In the genomic region with DNA sequence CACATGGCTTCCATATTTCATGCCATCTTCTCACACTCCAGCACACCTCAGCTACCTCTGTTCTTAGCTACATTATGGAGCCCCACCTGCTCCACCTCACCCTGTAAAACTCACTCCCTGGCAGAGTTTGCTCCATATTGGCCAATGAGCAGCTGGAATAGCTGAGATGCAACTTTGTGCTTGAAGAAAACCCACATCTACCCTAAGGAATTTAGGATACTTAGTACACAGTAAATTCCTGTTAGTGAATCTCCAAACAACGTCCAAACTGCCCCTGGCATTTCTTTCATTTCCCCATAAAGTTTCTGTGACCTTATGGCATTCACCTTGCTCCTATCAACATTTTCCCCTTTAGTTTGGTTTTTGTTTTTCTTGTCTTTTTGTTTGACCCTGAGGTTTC, we compare ENCODE assay signal across 13 cellular contexts. TPM values are rescaled to one million over a fixed set of nuclear protein-coding genes. Genes with fewer than 3 reads are reported as not detected.
A peak's percentile ranks its signal among the peaks of the same experiment; 100 is the strongest.
DNase-seq lines count a peak whose midpoint lies in the region; ATAC-seq, FAIRE-seq and TF ChIP-seq lines count a peak whose summit lies in the region.
"Had no signal": no experiment of that assay in that cellular context is flagged by ENCODE, and none has a peak within 500 bp of the region (broad histone marks: within the 10 kb centered on the region; RNA-seq: fewer than 3 reads in every experiment).

No MANE protein-coding gene starts in this region.

- H3K4me3 Mint-ChIP-seq in T-helper 2 cell treated with Interferon-gamma antibody and Interleukin-4, amounts not matched to agents 5 μg/mL and 100 μg/mL, for 36 hours = peak overlapping the region; percentile 3
- peak overlapping the region; percentile 59 for H3K4me3 Mint-ChIP-seq in activated T-helper 1 cell treated with anti-CD3 and anti-CD28 coated beads, Interleukin-12 subunit alpha, Interleukin-12 subunit beta, Interleukin-2, Interleukin-4 antibody, amounts not matched to agents 30 ng/mL and 10 ng/mL and 1 ng/mL, durations not matched to agents 14 hours and 24 hours and 36 hours
- peak overlapping the region; percentile 20 to 26 for H3K4me3 Mint-ChIP-seq in stimulated activated naive B cell treated with anti-CD40 and anti-IgM and Interleukin-4, amounts not matched to agents 10 μg/mL and 1 μg/mL and 100 μg/mL, for 72 hours

- no peaks in the 10 kb centered on the region for H3K9me3 Mint-ChIP-seq in T-helper 2 cell treated with Interferon-gamma antibody and Interleukin-4, amounts not matched to agents 5 μg/mL and 100 μg/mL, for 36 hours
- no peaks in the 10 kb centered on the region for H3K9me3 Mint-ChIP-seq in activated T-helper 1 cell treated with anti-CD3 and anti-CD28 coated beads, Interleukin-12 subunit alpha, Interleukin-12 subunit beta, Interleukin-2, Interleukin-4 antibody, amounts not matched to agents 30 ng/mL and 10 ng/mL and 1 ng/mL, durations not matched to agents 14 hours and 24 hours and 36 hours
- H3K9me3 Mint-ChIP-seq in stimulated activated naive B cell treated with anti-CD40 and anti-IgM and Interleukin-4, amounts not matched to agents 10 μg/mL and 1 μg/mL and 100 μg/mL, for 72 hours = no peaks in the 10 kb centered on the region
- H3K9me3 Mint-ChIP-seq: T-cell had no signal

- no peak for TF ChIP-seq EP300 in gastroesophageal sphincter (IDR thresholded peaks at IDR 0.05)

- peak overlapping the region in 3 of 4 donors; percentile 1 to 55 (median 31) for H3K27ac ChIP-seq in gastroesophageal sphincter
- H3K27ac ChIP-seq in kidney (ENCODE audit: low read depth in 2 of 2, low read length in 2 of 2) = no peak overlapping the region

- H3K4me3 ChIP-seq in gastroesophageal sphincter (no peak overlapping the region), kidney (ENCODE audit: low read length in 2 of 2) (no peak overlapping the region)
- H3K4me3 ChIP-seq: ovary had no signal

- TF ChIP-seq POLR2A in gastroesophageal sphincter (IDR thresholded peaks at IDR 0.05) = no peak

- ATAC-seq in gastroesophageal sphincter (no peak), HG03097 (IDR thresholded peaks at IDR 0.05; ENCODE audit: low FRiP score, unreplicated experiment) (no peak)
- no peak for ATAC-seq in stimulated activated naive B cell treated with anti-CD40 and anti-IgM and Interleukin-4, amounts not matched to agents 10 μg/mL and 1 μg/mL and 100 μg/mL, for 72 hours (replicated peaks)
- ATAC-seq: T-cell had no signal

- TF ChIP-seq CTCF in gastroesophageal sphincter (IDR thresholded peaks at IDR 0.05) (no peak), kidney (IDR thresholded peaks at IDR 0.05; ENCODE audit: borderline replicate concordance, extremely low read depth, insufficient read depth) (no peak)

- DNase-seq in T-helper 2 cell treated with Interferon-gamma antibody and Interleukin-4, amounts not matched to agents 5 μg/mL and 100 μg/mL, for 36 hours (ENCODE audit: low spot score) = no peak
- DNase-seq in T-helper 2 cell (no peak), NCI-H2171 treated with DMSO at 0.1 percent for 48 hours (lab: John Stamatoyannopoulos, UW) (no peak), kidney (no peak)
- no peak for DNase-seq in activated T-helper 1 cell treated with anti-CD3 and anti-CD28 coated beads, Interleukin-12 subunit alpha, Interleukin-12 subunit beta, Interleukin-2, Interleukin-4 antibody, amounts not matched to agents 30 ng/mL and 10 ng/mL and 1 ng/mL, durations not matched to agents 14 hours and 24 hours and 36 hours (ENCODE audit: low spot score)
- no peak for DNase-seq in stimulated activated naive B cell treated with anti-CD40 and anti-IgM and Interleukin-4, amounts not matched to agents 10 μg/mL and 1 μg/mL and 100 μg/mL, for 72 hours
- DNase-seq: effector CD4-positive, alpha-beta T cell; NCI-H510A treated with DMSO at 0.1 percent for 48 hours; T-cell had no signal

- FAIRE-seq in kidney (lab: Jason Lieb, UNC) = no peak

- peak overlapping the region; percentile 2 for H3K27ac Mint-ChIP-seq in T-helper 2 cell treated with Interferon-gamma antibody and Interleukin-4, amounts not matched to agents 5 μg/mL and 100 μg/mL, for 36 hours
- peak overlapping the region; percentile 46 for H3K27ac Mint-ChIP-seq in activated T-helper 1 cell treated with anti-CD3 and anti-CD28 coated beads, Interleukin-12 subunit alpha, Interleukin-12 subunit beta, Interleukin-2, Interleukin-4 antibody, amounts not matched to agents 30 ng/mL and 10 ng/mL and 1 ng/mL, durations not matched to agents 14 hours and 24 hours and 36 hours
- H3K27ac Mint-ChIP-seq in stimulated activated naive B cell treated with anti-CD40 and anti-IgM and Interleukin-4, amounts not matched to agents 10 μg/mL and 1 μg/mL and 100 μg/mL, for 72 hours = peak overlapping the region; percentile 68

- H3K4me1 Mint-ChIP-seq in T-helper 2 cell treated with Interferon-gamma antibody and Interleukin-4, amounts not matched to agents 5 μg/mL and 100 μg/mL, for 36 hours (ENCODE audit: low read depth) = peaks cover 31% of the 10 kb centered on the region
- H3K4me1 Mint-ChIP-seq in activated T-helper 1 cell treated with anti-CD3 and anti-CD28 coated beads, Interleukin-12 subunit alpha, Interleukin-12 subunit beta, Interleukin-2, Interleukin-4 antibody, amounts not matched to agents 30 ng/mL and 10 ng/mL and 1 ng/mL, durations not matched to agents 14 hours and 24 hours and 36 hours (ENCODE audit: low read depth) = peaks cover 28% of the 10 kb centered on the region
- peaks cover 23 to 36% of the 10 kb centered on the region in 2 donors for H3K4me1 Mint-ChIP-seq in stimulated activated naive B cell treated with anti-CD40 and anti-IgM and Interleukin-4, amounts not matched to agents 10 μg/mL and 1 μg/mL and 100 μg/mL, for 72 hours

- peaks cover 11% of the 10 kb centered on the region for H3K27me3 Mint-ChIP-seq in T-helper 2 cell treated with Interferon-gamma antibody and Interleukin-4, amounts not matched to agents 5 μg/mL and 100 μg/mL, for 36 hours (ENCODE audit: low read depth)
- peaks cover 14% of the 10 kb centered on the region for H3K27me3 Mint-ChIP-seq in activated T-helper 1 cell treated with anti-CD3 and anti-CD28 coated beads, Interleukin-12 subunit alpha, Interleukin-12 subunit beta, Interleukin-2, Interleukin-4 antibody, amounts not matched to agents 30 ng/mL and 10 ng/mL and 1 ng/mL, durations not matched to agents 14 hours and 24 hours and 36 hours (ENCODE audit: insufficient read depth)
- peaks cover 3% of the 10 kb centered on the region in 2 donors for H3K27me3 Mint-ChIP-seq in stimulated activated naive B cell treated with anti-CD40 and anti-IgM and Interleukin-4, amounts not matched to agents 10 μg/mL and 1 μg/mL and 100 μg/mL, for 72 hours

- 20 to 63% methylated on average over 1 of the region's 1 CpG for WGBS in gastroesophageal sphincter (ENCODE audit: low coverage in 1 of 2), 2 donors

- H3K9me3 ChIP-seq in gastroesophageal sphincter = no peaks in the 10 kb centered on the region
- H3K9me3 ChIP-seq in kidney (ENCODE audit: control insufficient read depth in 1 of 2, low read length in 2 of 2) = no peaks in the 10 kb centered on the region
- H3K9me3 ChIP-seq: ovary had no signal

- H3K27me3 ChIP-seq in gastroesophageal sphincter = peaks cover 33% of the 10 kb centered on the region
- H3K27me3 ChIP-seq: ovary had no signal

- H3K4me1 ChIP-seq in gastroesophageal sphincter (peaks cover 0 to 44% (median 23%) of the 10 kb centered on the region in 3 donors), kidney (ENCODE audit: control insufficient read depth in 1 of 2, insufficient read depth in 1 of 2, low read depth in 1 of 2, low read length in 2 of 2) (peaks cover 0 to 8% of the 10 kb centered on the region in 2 donors)

- H3K9ac ChIP-seq in kidney (ENCODE audit: low read length in 2 of 2) = no peak overlapping the region

- H3K36me3 Mint-ChIP-seq in T-helper 2 cell treated with Interferon-gamma antibody and Interleukin-4, amounts not matched to agents 5 μg/mL and 100 μg/mL, for 36 hours (ENCODE audit: low read depth) = peaks cover 39% of the 10 kb centered on the region
- peaks cover 49% of the 10 kb centered on the region for H3K36me3 Mint-ChIP-seq in activated T-helper 1 cell treated with anti-CD3 and anti-CD28 coated beads, Interleukin-12 subunit alpha, Interleukin-12 subunit beta, Interleukin-2, Interleukin-4 antibody, amounts not matched to agents 30 ng/mL and 10 ng/mL and 1 ng/mL, durations not matched to agents 14 hours and 24 hours and 36 hours (ENCODE audit: low read depth)
- peaks cover 33 to 46% of the 10 kb centered on the region in 2 donors for H3K36me3 Mint-ChIP-seq in stimulated activated naive B cell treated with anti-CD40 and anti-IgM and Interleukin-4, amounts not matched to agents 10 μg/mL and 1 μg/mL and 100 μg/mL, for 72 hours

- peaks cover 0 to 56% of the 10 kb centered on the region in 2 donors for H3K36me3 ChIP-seq in gastroesophageal sphincter
- H3K36me3 ChIP-seq in kidney (ENCODE audit: control insufficient read depth in 1 of 2, insufficient read depth in 2 of 2, low read length in 2 of 2) = peaks cover 20 to 31% of the 10 kb centered on the region in 2 donors
- H3K36me3 ChIP-seq: ovary had no signal

- intact Hi-C loops in activated T-helper 1 cell treated with anti-CD3 and anti-CD28 coated beads, Interleukin-12 subunit alpha, Interleukin-12 subunit beta, Interleukin-2, Interleukin-4 antibody, amounts not matched to agents 30 ng/mL and 10 ng/mL and 1 ng/mL, durations not matched to agents 14 hours and 24 hours and 36 hours (cut with micrococcal nuclease) = no loop called here
- intact Hi-C loops in kidney (cut with DNase I) = no loop called here

RNA-seq across cellular contexts. Expression of a gene that starts 2.2 kb away (rescaled TPM):
- 9.4 and 10.9 TPM in 2 replicates for total RNA-seq in activated T-helper 1 cell treated with anti-CD3 and anti-CD28 coated beads, Interleukin-12 subunit alpha, Interleukin-12 subunit beta, Interleukin-2, Interleukin-4 antibody, amounts not matched to agents 30 ng/mL and 10 ng/mL and 1 ng/mL, durations not matched to agents 14 hours and 24 hours and 36 hours
- total RNA-seq in gastroesophageal sphincter (1 to 10 TPM in 1 of 4 donors, under 1 TPM in 2, not detected in 1; 0.78 to 1.0 (median 0.94) TPM), kidney (1.2 TPM)
- 0.32 TPM for polyA plus RNA-seq in kidney (ENCODE audit: insufficient read depth, low read depth, low replicate concordance)

RNA-seq across cellular contexts. Expression of a gene that starts 35.6 kb away (rescaled TPM):
- total RNA-seq in activated T-helper 1 cell treated with anti-CD3 and anti-CD28 coated beads, Interleukin-12 subunit alpha, Interleukin-12 subunit beta, Interleukin-2, Interleukin-4 antibody, amounts not matched to agents 30 ng/mL and 10 ng/mL and 1 ng/mL, durations not matched to agents 14 hours and 24 hours and 36 hours = 259 and 270 TPM in 2 replicates
- total RNA-seq in gastroesophageal sphincter (100 to 1,000 TPM; 139 to 159 (median 140) TPM), kidney (185 TPM)
- 131 TPM for polyA plus RNA-seq in kidney (ENCODE audit: insufficient read depth, low read depth, low replicate concordance)

RNA-seq across cellular contexts. Expression of a gene that starts 35.7 kb away (rescaled TPM):
- total RNA-seq in activated T-helper 1 cell treated with anti-CD3 and anti-CD28 coated beads, Interleukin-12 subunit alpha, Interleukin-12 subunit beta, Interleukin-2, Interleukin-4 antibody, amounts not matched to agents 30 ng/mL and 10 ng/mL and 1 ng/mL, durations not matched to agents 14 hours and 24 hours and 36 hours = 71.2 and 78.2 TPM in 2 replicates
- total RNA-seq in gastroesophageal sphincter (10 to 100 TPM in 3 of 4 donors, 1 to 10 TPM in 1; 9.4 to 15.1 (median 13.4) TPM), kidney (64.6 TPM)
- polyA plus RNA-seq in kidney (ENCODE audit: insufficient read depth, low read depth, low replicate concordance) = 107 TPM

RNA-seq across cellular contexts. Expression of a gene that starts 56.4 kb away (rescaled TPM):
- total RNA-seq in activated T-helper 1 cell treated with anti-CD3 and anti-CD28 coated beads, Interleukin-12 subunit alpha, Interleukin-12 subunit beta, Interleukin-2, Interleukin-4 antibody, amounts not matched to agents 30 ng/mL and 10 ng/mL and 1 ng/mL, durations not matched to agents 14 hours and 24 hours and 36 hours = not detected in 2 replicates
- total RNA-seq in gastroesophageal sphincter (under 1 TPM in 1 of 4 donors, not detected in 3; 0.54 TPM), kidney (0.35 TPM)
- not detected for polyA plus RNA-seq in kidney (ENCODE audit: insufficient read depth, low read depth, low replicate concordance)
- total RNA-seq: A673, T-cell had no signal

Comparison
In these comparisons a context has a peak if more than half of its experiments do, and no peak if none do; other contexts are left out.
1. H3K27ac Mint-ChIP-seq: peak in every context shown above with its lines; median percentile 68 in stimulated activated naive B cell treated with anti-CD40 and anti-IgM and Interleukin-4, amounts not matched to agents 10 μg/mL and 1 μg/mL and 100 μg/mL, for 72 hours; 46 in activated T-helper 1 cell treated with anti-CD3 and anti-CD28 coated beads, Interleukin-12 subunit alpha, Interleukin-12 subunit beta, Interleukin-2, Interleukin-4 antibody, amounts not matched to agents 30 ng/mL and 10 ng/mL and 1 ng/mL, durations not matched to agents 14 hours and 24 hours and 36 hours; 2 in T-helper 2 cell treated with Interferon-gamma antibody and Interleukin-4, amounts not matched to agents 5 μg/mL and 100 μg/mL, for 36 hours.
2. H3K4me3 Mint-ChIP-seq: peak in every context shown above with its lines; median percentile 59 in activated T-helper 1 cell treated with anti-CD3 and anti-CD28 coated beads, Interleukin-12 subunit alpha, Interleukin-12 subunit beta, Interleukin-2, Interleukin-4 antibody, amounts not matched to agents 30 ng/mL and 10 ng/mL and 1 ng/mL, durations not matched to agents 14 hours and 24 hours and 36 hours; 23 in stimulated activated naive B cell treated with anti-CD40 and anti-IgM and Interleukin-4, amounts not matched to agents 10 μg/mL and 1 μg/mL and 100 μg/mL, for 72 hours; 3 in T-helper 2 cell treated with Interferon-gamma antibody and Interleukin-4, amounts not matched to agents 5 μg/mL and 100 μg/mL, for 36 hours.
3. H3K27ac ChIP-seq: peak in gastroesophageal sphincter (3 of 4); none in kidney (0 of 2).